Comparison of ENCODE assay signal across 15 cellular contexts in genomic region chr17:71792966-71793365, GRCh38.
A peak's percentile ranks its signal among the peaks of the same experiment; 100 is the strongest.
DNase-seq lines count a peak whose midpoint lies in the region; ATAC-seq and TF ChIP-seq lines count a peak whose summit lies in the region.
"Had no signal": no experiment of that assay in that cellular context is flagged by ENCODE, and none has a peak within 500 bp of the region (broad histone marks: within the 10 kb centered on the region; RNA-seq: fewer than 3 reads in every experiment).

No MANE protein-coding gene starts in this region.

- H3K27me3 ChIP-seq in MG63 (no peaks in the 10 kb centered on the region), neural progenitor cell (no peaks in the 10 kb centered on the region), uterus (no peaks in the 10 kb centered on the region)
- H3K27me3 ChIP-seq in naive thymus-derived CD4-positive, alpha-beta T cell (ENCODE audit: control insufficient read depth in 2 of 2, insufficient read depth in 2 of 2, low read length in 2 of 2), result no peaks in the 10 kb centered on the region
- H3K27me3 ChIP-seq: BLaER1 treated with 17β-estradiol and CSF1 and Interleukin-3, amounts not matched to agents 10 nM and 100 nM; gastrocnemius medialis; tibial artery had no signal

- H3K4me1 Mint-ChIP-seq in neural progenitor cell, result peaks cover 6% of the 10 kb centered on the region
- no peaks in the 10 kb centered on the region for H3K4me1 Mint-ChIP-seq in naive thymus-derived CD4-positive, alpha-beta T cell
- H3K4me1 Mint-ChIP-seq: activated naive CD4-positive, alpha-beta T cell treated with anti-CD3 and anti-CD28 coated beads, Interleukin-2, amount 50 U/mL, for 24 hours had no signal

- H3K4me1 ChIP-seq in neural progenitor cell (no peaks in the 10 kb centered on the region), uterus (no peaks in the 10 kb centered on the region)
- no peaks in the 10 kb centered on the region for H3K4me1 ChIP-seq in naive thymus-derived CD4-positive, alpha-beta T cell (ENCODE audit: control insufficient read depth in 2 of 2, insufficient read depth in 2 of 2, low read length in 2 of 2)
- H3K4me1 ChIP-seq: BLaER1 treated with 17β-estradiol and CSF1 and Interleukin-3, amounts not matched to agents 10 nM and 100 nM; gastrocnemius medialis; tibial artery had no signal

- DNase-seq in AG20443 (ENCODE audit: low spot score) (peak; percentile 37), MG63 (peak; percentile 71), epithelial cell of esophagus (ENCODE audit: low read depth) (peak; percentile 95), neural progenitor cell (ENCODE audit: low spot score) (peak; percentile 10), uterus (no peak)
- no peak for DNase-seq in effector CD4-positive, alpha-beta T cell
- DNase-seq in naive thymus-derived CD4-positive, alpha-beta T cell, result no peak
- DNase-seq: dermis blood vessel endothelial cell, DMS79, gastrocnemius medialis, NCI-H345, tibial artery had no signal

- H3K9ac ChIP-seq in neural progenitor cell, result no peak overlapping the region
- H3K9ac ChIP-seq: BLaER1 treated with 17β-estradiol and CSF1 and Interleukin-3, amounts not matched to agents 10 nM and 100 nM had no signal

- POLR2A ChIA-PET in naive thymus-derived CD4-positive, alpha-beta T cell (lab: Charles Lee), result no interaction called here

- no peak overlapping the region for H3K27ac Mint-ChIP-seq in neural progenitor cell
- no peak overlapping the region for H3K27ac Mint-ChIP-seq in naive thymus-derived CD4-positive, alpha-beta T cell
- H3K27ac Mint-ChIP-seq: activated naive CD4-positive, alpha-beta T cell treated with anti-CD3 and anti-CD28 coated beads, Interleukin-2, amount 50 U/mL, for 24 hours had no signal

- H3K27ac ChIP-seq in neural progenitor cell (no peak overlapping the region), uterus (no peak overlapping the region)
- no peak overlapping the region for H3K27ac ChIP-seq in naive thymus-derived CD4-positive, alpha-beta T cell (ENCODE audit: low read depth, low read length)
- H3K27ac ChIP-seq: BLaER1 treated with 17β-estradiol and CSF1 and Interleukin-3, amounts not matched to agents 10 nM and 100 nM; gastrocnemius medialis; tibial artery had no signal

- H3K4me3 Mint-ChIP-seq in neural progenitor cell, result no peak overlapping the region
- no peak overlapping the region for H3K4me3 Mint-ChIP-seq in naive thymus-derived CD4-positive, alpha-beta T cell
- H3K4me3 Mint-ChIP-seq: activated naive CD4-positive, alpha-beta T cell treated with anti-CD3 and anti-CD28 coated beads, Interleukin-2, amount 50 U/mL, for 24 hours had no signal

- no peaks in the 10 kb centered on the region for H3K79me2 ChIP-seq in neural progenitor cell (ENCODE audit: low read depth)

- intact Hi-C loops in uterus (cut with DNase I; ENCODE audit: low total_unique reads), result no loop called here
- intact Hi-C loops in naive thymus-derived CD4-positive, alpha-beta T cell (cut with micrococcal nuclease), result no loop called here

- H3K27me3 Mint-ChIP-seq in neural progenitor cell (ENCODE audit: insufficient read depth, low read depth), result peaks cover 3% of the 10 kb centered on the region
- H3K27me3 Mint-ChIP-seq in naive thymus-derived CD4-positive, alpha-beta T cell, result no peaks in the 10 kb centered on the region
- H3K27me3 Mint-ChIP-seq: activated naive CD4-positive, alpha-beta T cell treated with anti-CD3 and anti-CD28 coated beads, Interleukin-2, amount 50 U/mL, for 24 hours had no signal

- H3K4me2 ChIP-seq in neural progenitor cell, result no peak overlapping the region
- H3K4me2 ChIP-seq: BLaER1 treated with 17β-estradiol and CSF1 and Interleukin-3, amounts not matched to agents 10 nM and 100 nM had no signal

- TF ChIP-seq CTCF in epithelial cell of esophagus (IDR thresholded peaks at IDR 0.05; ENCODE audit: insufficient read depth, low read depth, low read length, missing control alignments), result no peak
- TF ChIP-seq CTCF in neural progenitor cell (IDR thresholded peaks at IDR 0.05), result no peak
- no peak for TF ChIP-seq CTCF in uterus (IDR thresholded peaks at IDR 0.05)

- H3F3A ChIP-seq in neural progenitor cell (ENCODE audit: low read depth), result no peaks in the 10 kb centered on the region

- H3K4me3 ChIP-seq in MG63 (no peak overlapping the region), epithelial cell of esophagus (ENCODE audit: low read length) (no peak overlapping the region), neural progenitor cell (no peak overlapping the region), uterus (no peak overlapping the region)
- H3K4me3 ChIP-seq in naive thymus-derived CD4-positive, alpha-beta T cell (ENCODE audit: low read length), result no peak overlapping the region
- H3K4me3 ChIP-seq: BLaER1 treated with 17β-estradiol and CSF1 and Interleukin-3, amounts not matched to agents 10 nM and 100 nM; gastrocnemius medialis; tibial artery had no signal

- no peak for ATAC-seq in naive thymus-derived CD4-positive, alpha-beta T cell
- ATAC-seq in GM19397 (IDR thresholded peaks at IDR 0.05; ENCODE audit: unreplicated experiment), result no peak
- ATAC-seq: gastrocnemius medialis had no signal

- H3K9me3 Mint-ChIP-seq in neural progenitor cell, result peaks cover 6% of the 10 kb centered on the region
- H3K9me3 Mint-ChIP-seq in naive thymus-derived CD4-positive, alpha-beta T cell, result peaks cover 0 to 14% (median 5%) of the 10 kb centered on the region in 11 donors

- H2AFZ ChIP-seq in neural progenitor cell (replicated peaks), result no peak overlapping the region

- H3K36me3 ChIP-seq in MG63 (no peaks in the 10 kb centered on the region), neural progenitor cell (no peaks in the 10 kb centered on the region), uterus (no peaks in the 10 kb centered on the region)
- H3K36me3 ChIP-seq in naive thymus-derived CD4-positive, alpha-beta T cell (ENCODE audit: control insufficient read depth in 2 of 3, insufficient read depth in 3 of 3, low read length in 3 of 3), result no peaks in the 10 kb centered on the region
- H3K36me3 ChIP-seq: BLaER1 treated with 17β-estradiol and CSF1 and Interleukin-3, amounts not matched to agents 10 nM and 100 nM; gastrocnemius medialis; tibial artery had no signal

- H4K20me1 ChIP-seq in neural progenitor cell (ENCODE audit: low read depth), result no peaks in the 10 kb centered on the region
- H4K20me1 ChIP-seq: BLaER1 treated with 17β-estradiol and CSF1 and Interleukin-3, amounts not matched to agents 10 nM and 100 nM had no signal

- CTCF ChIA-PET in naive thymus-derived CD4-positive, alpha-beta T cell (lab: Charles Lee), result no interaction called here

- TF ChIP-seq POLR2A in uterus (IDR thresholded peaks at IDR 0.05), result no peak

- H3K9me3 ChIP-seq in MG63 (no peaks in the 10 kb centered on the region), neural progenitor cell (ENCODE audit: low read depth) (no peaks in the 10 kb centered on the region), uterus (no peaks in the 10 kb centered on the region)
- H3K9me3 ChIP-seq in naive thymus-derived CD4-positive, alpha-beta T cell (ENCODE audit: control insufficient read depth in 2 of 3, low read length in 3 of 3), result no peaks in the 10 kb centered on the region
- H3K9me3 ChIP-seq: BLaER1 treated with 17β-estradiol and CSF1 and Interleukin-3, amounts not matched to agents 10 nM and 100 nM; gastrocnemius medialis; tibial artery had no signal

- H3K36me3 Mint-ChIP-seq in neural progenitor cell, result no peaks in the 10 kb centered on the region
- H3K36me3 Mint-ChIP-seq in naive thymus-derived CD4-positive, alpha-beta T cell, result no peaks in the 10 kb centered on the region
- H3K36me3 Mint-ChIP-seq: activated naive CD4-positive, alpha-beta T cell treated with anti-CD3 and anti-CD28 coated beads, Interleukin-2, amount 50 U/mL, for 24 hours had no signal

Comparison
In these comparisons a context has a peak if more than half of its experiments do, and no peak if none do; other contexts are left out.
1. DNase-seq: peak in AG20443 (single experiment), MG63 (single experiment), epithelial cell of esophagus (single experiment) and neural progenitor cell (single experiment); none in uterus (0 of 2), effector CD4-positive, alpha-beta T cell (single experiment) and naive thymus-derived CD4-positive, alpha-beta T cell (0 of 9).